In genomic region chr19:49114630-49115363, GRCh38 we compare ENCODE assay signal across 8 cellular contexts. TPM values are rescaled to one million over a fixed set of nuclear protein-coding genes. Genes with fewer than 3 reads are reported as not detected.
DNase-seq lines count a peak whose midpoint lies in the region; ATAC-seq and TF ChIP-seq lines count a peak whose summit lies in the region.

No MANE protein-coding gene starts in this region.

- peaks cover 4% of the 10 kb centered on the region for H3K36me3 Mint-ChIP-seq in CD4-positive, alpha-beta T cell (ENCODE audit: low read depth)
- H3K36me3 Mint-ChIP-seq in activated CD4-positive, alpha-beta T cell treated with anti-CD3 and anti-CD28 coated beads, Interleukin-2, amount 10 ng/mL, durations not matched to agents 24 days and 14 days (ENCODE audit: low read depth) = peaks cover 5% of the 10 kb centered on the region

- no peak for ATAC-seq in CD4-positive, alpha-beta T cell (ENCODE audit: poor library complexity)

- intact Hi-C loops in CD4-positive, alpha-beta T cell (cut with DNase I, micrococcal nuclease) = loop anchor here (1.0 to 10.0 kb wide), 5 partner anchors 14 to 640 kb away; partner anchors contain the start of gene DBP (in 1 of the 2)
- intact Hi-C loops in activated CD4-positive, alpha-beta T cell treated with anti-CD3 and anti-CD28 coated beads, Interleukin-2, amount 10 ng/mL, durations not matched to agents 24 days and 14 days (cut with micrococcal nuclease) = loop anchor here (1.0 to 10.0 kb wide), 2 partner anchors 29 to 480 kb away; partner anchors contain the start of genes DBP and SNRNP70

- H3K36me3 ChIP-seq in KOPT-K1 (ENCODE audit: insufficient read depth, low read length) = peaks cover 4% of the 10 kb centered on the region

- no peaks in the 10 kb centered on the region for H3K27me3 Mint-ChIP-seq in CD4-positive, alpha-beta T cell
- peaks cover under 1% of the 10 kb centered on the region for H3K27me3 Mint-ChIP-seq in activated CD4-positive, alpha-beta T cell treated with anti-CD3 and anti-CD28 coated beads, Interleukin-2, amount 10 ng/mL, durations not matched to agents 24 days and 14 days

- no peak overlapping the region for H3K27ac Mint-ChIP-seq in CD4-positive, alpha-beta T cell
- no peak overlapping the region for H3K27ac Mint-ChIP-seq in activated CD4-positive, alpha-beta T cell treated with anti-CD3 and anti-CD28 coated beads, Interleukin-2, amount 10 ng/mL, durations not matched to agents 24 days and 14 days

- no peaks in the 10 kb centered on the region for H3K9me3 Mint-ChIP-seq in CD4-positive, alpha-beta T cell
- H3K9me3 Mint-ChIP-seq in activated CD4-positive, alpha-beta T cell treated with anti-CD3 and anti-CD28 coated beads, Interleukin-2, amount 10 ng/mL, durations not matched to agents 24 days and 14 days = no peaks in the 10 kb centered on the region

- POLR2A ChIA-PET in CD4-positive, alpha-beta T cell (lab: Charles Lee) = interaction anchor here (0.9 to 2.4 kb wide), 9 partner anchors 9 to 762 kb away, joined by 3 to 13 read pairs (median 4); partner anchors contain the start of genes AKT1S1, GYS1 and RUVBL2

- peak in 8 of 10 experiments; percentile 19 to 60 (median 43) for DNase-seq in CD4-positive, alpha-beta T cell
- peak; percentile 87 for DNase-seq in activated CD4-positive, alpha-beta T cell treated with anti-CD3 and anti-CD28 coated beads, Interleukin-2, amount 10 ng/mL, durations not matched to agents 24 days and 14 days
- DNase-seq in ecto neural progenitor cell (ENCODE audit: low spot score) (peak; percentile 85), medulla oblongata (ENCODE audit: extremely low spot score) (peak; percentile 82), NCI-H128 (lab: John Stamatoyannopoulos, UW; ENCODE audit: unreplicated experiment) (no peak), GM19238 (ENCODE audit: insufficient read length, low spot score) (no peak)
- peak; percentile 22 for DNase-seq in stimulated activated CD8-positive, alpha-beta memory T cell treated with anti-CD3 and anti-CD28 coated beads, Interleukin-12 subunit alpha, Interleukin-12 subunit beta, amount 100 ng/mL, for 4 hours (ENCODE audit: low read depth)

- H3K4me1 Mint-ChIP-seq in CD4-positive, alpha-beta T cell (ENCODE audit: low read depth) = peaks cover 40% of the 10 kb centered on the region
- peaks cover 21% of the 10 kb centered on the region for H3K4me1 Mint-ChIP-seq in activated CD4-positive, alpha-beta T cell treated with anti-CD3 and anti-CD28 coated beads, Interleukin-2, amount 10 ng/mL, durations not matched to agents 24 days and 14 days

- no peak for TF ChIP-seq CTCF in CD4-positive, alpha-beta T cell (IDR thresholded peaks at IDR 0.05)

- H3K27ac ChIP-seq in CD4-positive, alpha-beta T cell (ENCODE audit: low read depth, low read length) = no peak overlapping the region
- peak overlapping the region; percentile 34 for H3K27ac ChIP-seq in KOPT-K1 (ENCODE audit: low read depth, low read length, poor library complexity, severe bottlenecking)

- CTCF ChIA-PET in CD4-positive, alpha-beta T cell (lab: Charles Lee) = interaction anchor here (0.6 to 2.4 kb wide), 21 partner anchors 10 to 466 kb away, joined by 3 to 43 read pairs (median 5); partner anchors contain the start of genes CGB7, PRRG2 and RUVBL2

- peak overlapping the region; percentile 83 for H3K4me3 Mint-ChIP-seq in CD4-positive, alpha-beta T cell
- peak overlapping the region; percentile 81 for H3K4me3 Mint-ChIP-seq in activated CD4-positive, alpha-beta T cell treated with anti-CD3 and anti-CD28 coated beads, Interleukin-2, amount 10 ng/mL, durations not matched to agents 24 days and 14 days

- H3K9me3 ChIP-seq in CD4-positive, alpha-beta T cell (ENCODE audit: control insufficient read depth, low read length) = no peaks in the 10 kb centered on the region
- H3K9me3 ChIP-seq in KOPT-K1 (ENCODE audit: insufficient read depth, low read length, poor library complexity, severe bottlenecking) = no peaks in the 10 kb centered on the region

- no peaks in the 10 kb centered on the region for H3K27me3 ChIP-seq in CD4-positive, alpha-beta T cell (ENCODE audit: control insufficient read depth, insufficient read depth, low read length)

RNA-seq across cellular contexts. Expression of gene LIN7B, which starts 0.6 kb away (rescaled TPM):
- total RNA-seq in CD4-positive, alpha-beta T cell = 1 to 10 TPM; 6.4 to 6.6 TPM
- 5.4 and 6.0 TPM in 2 replicates for total RNA-seq in activated CD4-positive, alpha-beta T cell treated with anti-CD3 and anti-CD28 coated beads, Interleukin-2, amount 10 ng/mL, durations not matched to agents 24 days and 14 days

RNA-seq across cellular contexts. Expression of gene C19orf73, which starts 4.1 kb away (rescaled TPM):
- total RNA-seq in CD4-positive, alpha-beta T cell = 1 to 10 TPM; 1.5 to 2.3 TPM
- 2.0 and 2.5 TPM in 2 replicates for total RNA-seq in activated CD4-positive, alpha-beta T cell treated with anti-CD3 and anti-CD28 coated beads, Interleukin-2, amount 10 ng/mL, durations not matched to agents 24 days and 14 days

RNA-seq across cellular contexts. Expression of gene PPFIA3, which starts 4.5 kb away (rescaled TPM):
- total RNA-seq in CD4-positive, alpha-beta T cell = 1 to 10 TPM; 2.0 to 2.8 TPM
- 4.5 and 5.0 TPM in 2 replicates for total RNA-seq in activated CD4-positive, alpha-beta T cell treated with anti-CD3 and anti-CD28 coated beads, Interleukin-2, amount 10 ng/mL, durations not matched to agents 24 days and 14 days

RNA-seq across cellular contexts. Expression of gene SNRNP70, which starts 29.5 kb away (rescaled TPM):
- 100 to 1,000 TPM; 375 to 397 TPM for total RNA-seq in CD4-positive, alpha-beta T cell
- 270 and 281 TPM in 2 replicates for total RNA-seq in activated CD4-positive, alpha-beta T cell treated with anti-CD3 and anti-CD28 coated beads, Interleukin-2, amount 10 ng/mL, durations not matched to agents 24 days and 14 days

RNA-seq across cellular contexts. Expression of gene HRC, which starts 40.4 kb away (rescaled TPM):
- not detected for total RNA-seq in CD4-positive, alpha-beta T cell
- not detected in 2 replicates for total RNA-seq in activated CD4-positive, alpha-beta T cell treated with anti-CD3 and anti-CD28 coated beads, Interleukin-2, amount 10 ng/mL, durations not matched to agents 24 days and 14 days

Comparison
In these comparisons a context has a peak if more than half of its experiments do, and no peak if none do; other contexts are left out.
1. DNase-seq: peak in CD4-positive, alpha-beta T cell (8 of 10), activated CD4-positive, alpha-beta T cell treated with anti-CD3 and anti-CD28 coated beads, Interleukin-2, amount 10 ng/mL, durations not matched to agents 24 days and 14 days (single experiment), ecto neural progenitor cell (single experiment), medulla oblongata (single experiment) and stimulated activated CD8-positive, alpha-beta memory T cell treated with anti-CD3 and anti-CD28 coated beads, Interleukin-12 subunit alpha, Interleukin-12 subunit beta, amount 100 ng/mL, for 4 hours (single experiment); none in NCI-H128 (single experiment) and GM19238 (single experiment).